In the genomic region with DNA sequence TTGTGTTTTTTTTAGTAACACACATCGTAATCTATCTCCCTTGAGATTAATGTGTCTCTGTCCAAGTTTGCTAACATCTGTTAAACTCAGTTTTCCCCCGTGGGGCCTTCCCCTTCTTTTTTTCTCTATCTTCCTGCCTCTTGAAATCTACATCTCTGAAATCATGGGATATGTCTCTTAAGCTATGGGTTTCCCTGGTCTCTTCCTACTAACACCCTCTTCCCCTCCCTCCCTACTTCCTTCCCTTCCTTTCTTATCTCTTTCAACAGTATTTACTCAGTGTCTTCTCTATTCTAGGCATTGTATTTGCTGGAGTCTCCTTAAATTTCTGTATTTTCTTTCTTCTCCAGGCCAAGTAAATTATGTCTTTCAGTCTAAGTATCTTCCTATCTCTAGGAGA, we compare ENCODE assay signal across 20 cellular contexts. TPM values are rescaled to one million over a fixed set of nuclear protein-coding genes. Genes with fewer than 3 reads are reported as not detected.
"Had no signal": no experiment of that assay in that cellular context is flagged by ENCODE, and none has a peak within 500 bp of the region (broad histone marks: within the 10 kb centered on the region; RNA-seq: fewer than 3 reads in every experiment).

No MANE protein-coding gene starts in this region.

- H3K27ac ChIP-seq: esophagus muscularis mucosa, neutrophil, pancreas, spleen, testis, upper lobe of left lung had no signal

- H3K9me3 Mint-ChIP-seq: central memory CD8-positive, alpha-beta T cell; naive thymus-derived CD8-positive, alpha-beta T cell; stimulated activated memory B cell treated with anti-CD40 and anti-IgM and Interleukin-4, amounts not matched to agents 10 μg/mL and 1 μg/mL and 100 μg/mL, for 72 hours; T-helper 2 cell treated with Interferon-gamma antibody and Interleukin-4, amounts not matched to agents 5 μg/mL and 100 μg/mL, for 36 hours had no signal

- H3K4me1 Mint-ChIP-seq: activated CD4-positive, alpha-beta T cell treated with anti-CD3 and anti-CD28 coated beads for 36 hours; central memory CD8-positive, alpha-beta T cell; naive thymus-derived CD8-positive, alpha-beta T cell; stimulated activated memory B cell treated with anti-CD40 and anti-IgM and Interleukin-4, amounts not matched to agents 10 μg/mL and 1 μg/mL and 100 μg/mL, for 72 hours had no signal

- H3K4me3 ChIP-seq: esophagus muscularis mucosa, heart right ventricle, pancreas, spleen, testis, upper lobe of left lung had no signal

- H3K4me3 Mint-ChIP-seq: activated CD4-positive, alpha-beta T cell treated with anti-CD3 and anti-CD28 coated beads for 36 hours; activated naive CD8-positive, alpha-beta T cell; central memory CD8-positive, alpha-beta T cell; naive thymus-derived CD8-positive, alpha-beta T cell; stimulated activated memory B cell treated with anti-CD40 and anti-IgM and Interleukin-4, amounts not matched to agents 10 μg/mL and 1 μg/mL and 100 μg/mL, for 72 hours; T-helper 2 cell treated with Interferon-gamma antibody and Interleukin-4, amounts not matched to agents 5 μg/mL and 100 μg/mL, for 36 hours had no signal

- ATAC-seq: activated CD4-positive, alpha-beta T cell treated with anti-CD3 and anti-CD28 coated beads for 36 hours; naive thymus-derived CD8-positive, alpha-beta T cell; sciatic nerve; stimulated activated memory B cell treated with anti-CD40 and anti-IgM and Interleukin-4, amounts not matched to agents 10 μg/mL and 1 μg/mL and 100 μg/mL, for 72 hours had no signal

- H3K36me3 Mint-ChIP-seq: activated naive CD8-positive, alpha-beta T cell; naive thymus-derived CD8-positive, alpha-beta T cell; stimulated activated memory B cell treated with anti-CD40 and anti-IgM and Interleukin-4, amounts not matched to agents 10 μg/mL and 1 μg/mL and 100 μg/mL, for 72 hours had no signal

- H3K27me3 Mint-ChIP-seq: stimulated activated memory B cell treated with anti-CD40 and anti-IgM and Interleukin-4, amounts not matched to agents 10 μg/mL and 1 μg/mL and 100 μg/mL, for 72 hours had no signal

- H3K27ac Mint-ChIP-seq: activated CD4-positive, alpha-beta T cell treated with anti-CD3 and anti-CD28 coated beads for 36 hours; activated naive CD8-positive, alpha-beta T cell; naive thymus-derived CD8-positive, alpha-beta T cell; stimulated activated memory B cell treated with anti-CD40 and anti-IgM and Interleukin-4, amounts not matched to agents 10 μg/mL and 1 μg/mL and 100 μg/mL, for 72 hours; T-helper 2 cell treated with Interferon-gamma antibody and Interleukin-4, amounts not matched to agents 5 μg/mL and 100 μg/mL, for 36 hours had no signal

- H3K9me3 ChIP-seq: esophagus muscularis mucosa, heart right ventricle, neutrophil, pancreas, spleen, testis, upper lobe of left lung had no signal

- H3K4me1 ChIP-seq: pancreas, testis had no signal

- H3K36me3 ChIP-seq: esophagus muscularis mucosa, heart right ventricle, neutrophil, pancreas, spleen, upper lobe of left lung had no signal

- DNase-seq: activated CD4-positive, alpha-beta T cell treated with anti-CD3 and anti-CD28 coated beads for 36 hours; activated CD4-positive, alpha-beta T cell treated with anti-CD3 and anti-CD28 coated beads, Interleukin-2, amount 50 U/mL, for 48 hours; activated T-cell treated with anti-CD3 and anti-CD28 coated beads for 4 hours; amygdala; cortex of kidney; heart right ventricle; mesenchymal stem cell; naive thymus-derived CD8-positive, alpha-beta T cell; pancreas; spleen; stimulated activated CD4-positive, alpha-beta T cell treated with anti-CD3 and anti-CD28 coated beads, Interleukin-4, amount 100 ng/mL, for 4 hours; testis; upper lobe of left lung had no signal

- H3K27me3 ChIP-seq: esophagus muscularis mucosa, heart right ventricle, spleen, testis, upper lobe of left lung had no signal

RNA-seq across cellular contexts. Expression of a gene that starts 27.6 kb away (rescaled TPM):
- total RNA-seq: activated CD4-positive, alpha-beta T cell treated with anti-CD3 and anti-CD28 coated beads for 36 hours; naive thymus-derived CD8-positive, alpha-beta T cell had no signal
